Comparison of ENCODE assay signal across 1 cellular context in genomic region chr17:42422412-42422957, GRCh38.
TF ChIP-seq lines count a peak whose summit lies in the region.

No MANE protein-coding gene starts in this region.

TF ChIP-seq in A549, 52 proteins besides CTCF, POLR2A, EP300 and RAD21 (continued from another document):
- no peak for TF ChIP-seq HMGXB4 (CRISPR knock-in tag; IDR thresholded peaks at IDR 0.05; ENCODE audit: borderline replicate concordance)
- TF ChIP-seq HOXA7 (CRISPR knock-in tag; IDR thresholded peaks at IDR 0.05): no peak
- TF ChIP-seq GATA3 (IDR thresholded peaks at IDR 0.05; ENCODE audit: borderline replicate concordance): peak; percentile 8; the same call in 1 of the 2 replicates
- no peak for TF ChIP-seq FOSL2 (IDR thresholded peaks at IDR 0.05)
- no peak for TF ChIP-seq FOSL2 (CRISPR knock-in tag; IDR thresholded peaks at IDR 0.05)
- TF ChIP-seq HEYL (CRISPR knock-in tag; IDR thresholded peaks at IDR 0.05): no peak
- TF ChIP-seq EHMT2 (IDR thresholded peaks at IDR 0.05; ENCODE audit: low read depth): no peak
- peak; percentile 13 for TF ChIP-seq MAFK (IDR thresholded peaks at IDR 0.05; ENCODE audit: partially characterized antibody)
- 0 out of 2 replicates have a peak, but pooled peaks have one; percentile 45 for TF ChIP-seq E2F6 (IDR thresholded peaks at IDR 0.05; ENCODE audit: borderline replicate concordance, low read depth)
- no peak for TF ChIP-seq HES2 (IDR thresholded peaks at IDR 0.05)
- 0 out of 2 replicates have a peak, but pooled peaks have one; percentile 72 for TF ChIP-seq RNF2 (IDR thresholded peaks at IDR 0.05; ENCODE audit: borderline replicate concordance, low read depth)
TF ChIP-seq in A549: peak in this region for 6.
